In the genomic region with DNA sequence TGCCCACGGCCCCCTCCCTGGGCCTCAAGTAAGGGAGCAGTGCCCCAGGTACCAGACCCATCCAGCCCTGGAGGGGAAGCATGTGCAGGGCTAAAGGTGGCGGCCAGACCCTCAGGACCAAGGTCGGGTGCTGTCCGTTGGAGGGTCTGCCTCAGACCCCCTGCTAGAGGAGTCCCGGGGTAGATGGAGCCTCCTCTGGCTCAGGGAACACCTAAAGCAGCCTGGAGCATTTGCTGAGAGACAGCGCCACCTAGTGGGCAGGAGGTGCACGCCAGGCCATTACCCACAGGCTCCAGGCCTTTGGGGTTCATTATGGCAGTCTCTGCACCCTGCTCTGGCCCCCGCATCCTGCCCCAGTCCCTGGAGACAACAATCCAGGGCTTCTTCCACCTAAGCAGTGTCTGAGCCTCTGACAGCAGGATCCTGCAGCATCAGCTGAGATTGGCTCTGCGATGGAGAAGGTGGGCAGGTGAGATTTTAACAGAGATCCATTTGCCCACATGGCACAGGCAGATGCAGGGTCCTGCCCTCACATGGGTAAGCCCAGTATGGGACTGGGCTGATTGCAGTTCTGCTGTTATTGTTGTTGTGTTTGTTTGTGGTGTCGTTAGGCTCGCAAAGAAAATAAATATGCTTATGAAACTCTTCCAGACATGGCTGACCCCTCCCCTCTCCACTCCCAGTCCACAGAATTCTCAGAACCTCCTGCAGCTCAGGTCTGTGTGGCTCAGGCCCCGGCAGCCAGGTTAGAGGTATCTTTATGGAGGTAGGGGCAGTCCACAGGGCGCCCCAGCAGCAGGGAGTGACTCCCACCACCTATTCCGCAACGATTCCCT, we compare ENCODE assay signal across 8 cellular contexts. TPM values are rescaled to one million over a fixed set of nuclear protein-coding genes. Genes with fewer than 3 reads are reported as not detected.
DNase-seq lines count a peak whose midpoint lies in the region; ATAC-seq lines count a peak whose summit lies in the region.

No MANE protein-coding gene starts in this region.

- H3K27me3 ChIP-seq in effector memory CD4-positive, alpha-beta T cell (replicated peaks; ENCODE audit: control insufficient read depth, insufficient read depth, low read length, poor library complexity, severe bottlenecking), result no peaks in the 10 kb centered on the region
- no peaks in the 10 kb centered on the region for H3K27me3 ChIP-seq in mesendoderm (ENCODE audit: insufficient read depth, low read length, poor library complexity)

- no peak overlapping the region for H3K18ac ChIP-seq in mesendoderm (ENCODE audit: low read length)

- H3K56ac ChIP-seq in mesendoderm (ENCODE audit: low read length), result no peak overlapping the region

- H2BK5ac ChIP-seq in mesendoderm (ENCODE audit: low read length), result no peak overlapping the region

- no CpG with 5 or more reads among the region's 15 CpGs for WGBS in mesendoderm (ENCODE audit: extremely low coverage, insufficient coverage, low lambda C conversion rate)

- peaks cover 3% of the 10 kb centered on the region for H3K36me3 ChIP-seq in effector memory CD4-positive, alpha-beta T cell (ENCODE audit: control insufficient read depth, insufficient read depth, low read length)
- no peaks in the 10 kb centered on the region for H3K36me3 ChIP-seq in mesendoderm (ENCODE audit: control insufficient read depth, insufficient read depth, low read length)

- no peak overlapping the region for H2BK120ac ChIP-seq in mesendoderm (ENCODE audit: low read depth, low read length)

- no peak overlapping the region for H3K4me3 ChIP-seq in effector memory CD4-positive, alpha-beta T cell (ENCODE audit: insufficient read depth, low read depth, low read length, poor library complexity, severe bottlenecking)
- no peak overlapping the region for H3K4me3 ChIP-seq in mesendoderm (ENCODE audit: low read length)

- no peak overlapping the region for H4K5ac ChIP-seq in mesendoderm (ENCODE audit: low read length)

- no peak overlapping the region for H2BK15ac ChIP-seq in mesendoderm (replicated peaks; ENCODE audit: low read depth)

- in situ Hi-C loops in G401 (cut with HindIII; ENCODE audit: low sequenced_read_pairs), result no loop called here

- no peaks in the 10 kb centered on the region for H3K9me3 ChIP-seq in effector memory CD4-positive, alpha-beta T cell (ENCODE audit: control insufficient read depth, low read length)

- H3K79me1 ChIP-seq in mesendoderm (ENCODE audit: low read length), result no peaks in the 10 kb centered on the region

- peak; percentile 89 for DNase-seq in G401 (ENCODE audit: low spot score)
- peak; percentile 12 for DNase-seq in NCI-H774 (lab: John Stamatoyannopoulos, UW)
- peak; percentile 76 to 86 for DNase-seq in activated CD8-positive, alpha-beta memory T cell treated with anti-CD3 and anti-CD28 coated beads for 1 hour (ENCODE audit: extremely low read depth in 1 of 2, low read depth in 1 of 2)
- peak; percentile 71 to 80 (median 78) for DNase-seq in effector memory CD4-positive, alpha-beta T cell
- peak; percentile 71 for DNase-seq in mesendoderm
- DNase-seq in stimulated activated CD8-positive, alpha-beta memory T cell treated with anti-CD3 and anti-CD28 coated beads, Interleukin-4, amount 100 ng/mL, for 1 hour (ENCODE audit: low read depth in 2 of 2, low spot score in 1 of 2), result peak; percentile 83 to 93

- no peak overlapping the region for H3K9ac ChIP-seq in mesendoderm (ENCODE audit: low read length)

- no peak overlapping the region for H3K4me2 ChIP-seq in mesendoderm (ENCODE audit: low read length)

- no peak overlapping the region for H2AK5ac ChIP-seq in mesendoderm (ENCODE audit: low read length)

- H3K27ac ChIP-seq in effector memory CD4-positive, alpha-beta T cell (ENCODE audit: insufficient read depth, low read length, poor library complexity, severe bottlenecking), result no peak overlapping the region
- H3K27ac ChIP-seq in mesendoderm (ENCODE audit: low read depth, low read length), result no peak overlapping the region

- H4K8ac ChIP-seq in mesendoderm (ENCODE audit: low read depth, low read length), result no peak overlapping the region

- ATAC-seq in HG02885 (IDR thresholded peaks at IDR 0.05; ENCODE audit: poor library complexity, unreplicated experiment), result peak; percentile 52
- no peak for ATAC-seq in HG02981 (IDR thresholded peaks at IDR 0.05; ENCODE audit: unreplicated experiment)

- H3K4ac ChIP-seq in mesendoderm (ENCODE audit: low read depth, low read length), result no peak overlapping the region

- H3K4me1 ChIP-seq in effector memory CD4-positive, alpha-beta T cell (ENCODE audit: control insufficient read depth, insufficient read depth, low read length, poor library complexity, severe bottlenecking), result no peaks in the 10 kb centered on the region
- H3K4me1 ChIP-seq in mesendoderm (ENCODE audit: control insufficient read depth, low read depth, low read length), result no peaks in the 10 kb centered on the region

- H3K79me2 ChIP-seq in mesendoderm (ENCODE audit: control insufficient read depth, insufficient read depth, low read length), result no peaks in the 10 kb centered on the region

- H3K23ac ChIP-seq in mesendoderm (ENCODE audit: low read length), result no peak overlapping the region

RNA-seq across cellular contexts. Expression of gene CTNNBIP1, which starts 42.4 kb away (rescaled TPM):
- 346 and 526 TPM in 2 replicates for total RNA-seq in G401 (2014; rRNA removed; shearing (Covaris generic))
- polyA plus RNA-seq in mesendoderm (2013, experiment 1 of 2), result 23.5 TPM
- 22.6 TPM for polyA plus RNA-seq in mesendoderm (2013, experiment 2 of 2)

RNA-seq across cellular contexts. Expression of gene CLSTN1, which starts 43.9 kb away (rescaled TPM):
- 136 and 175 TPM in 2 replicates for total RNA-seq in G401 (2014; rRNA removed; shearing (Covaris generic))
- polyA plus RNA-seq in mesendoderm (2013, experiment 1 of 2), result 43.7 TPM
- polyA plus RNA-seq in mesendoderm (2013, experiment 2 of 2), result 43.4 TPM

Comparison
In these comparisons a context has a peak if more than half of its experiments do, and no peak if none do; other contexts are left out.
1. DNase-seq: peak in every context shown above with its lines; median percentile 89 in G401; 88 in stimulated activated CD8-positive, alpha-beta memory T cell treated with anti-CD3 and anti-CD28 coated beads, Interleukin-4, amount 100 ng/mL, for 1 hour; 81 in activated CD8-positive, alpha-beta memory T cell treated with anti-CD3 and anti-CD28 coated beads for 1 hour; 78 in effector memory CD4-positive, alpha-beta T cell; 71 in mesendoderm; 12 in NCI-H774.